In genomic region chr10:21329995-21330627, GRCh38 we compare ENCODE assay signal across 7 cellular contexts.
DNase-seq lines count a peak whose midpoint lies in the region; ATAC-seq and TF ChIP-seq lines count a peak whose summit lies in the region.

No MANE protein-coding gene starts in this region.

- peak overlapping the region; percentile 68 for H3K27ac ChIP-seq in smooth muscle cell (ENCODE audit: low read depth)

- ATAC-seq in GM21381 (IDR thresholded peaks at IDR 0.05; ENCODE audit: unreplicated experiment), result no peak
- ATAC-seq in HG03045 (IDR thresholded peaks at IDR 0.05; ENCODE audit: unreplicated experiment), result no peak

- H2AFZ ChIP-seq in smooth muscle cell (ENCODE audit: low read depth), result no peak overlapping the region

- H3K27me3 Mint-ChIP-seq in HFFc6 (ENCODE audit: insufficient read depth), result peaks cover 6% of the 10 kb centered on the region; the same call in 1 of the 2 replicates

- 60% methylated on average over 4 of the region's 4 CpGs for WGBS in smooth muscle cell (ENCODE audit: low lambda C conversion rate)

- peak overlapping the region; percentile 76 for H3K9ac ChIP-seq in smooth muscle cell (ENCODE audit: low read depth)

- H4K20me1 ChIP-seq in smooth muscle cell (ENCODE audit: low read depth), result no peaks in the 10 kb centered on the region

- no peaks in the 10 kb centered on the region for H3K36me3 Mint-ChIP-seq in HFFc6 (ENCODE audit: low read depth)

- peaks cover 9% of the 10 kb centered on the region for H3K4me1 ChIP-seq in smooth muscle cell (ENCODE audit: low read depth)

- H3K36me3 ChIP-seq in smooth muscle cell (ENCODE audit: low read depth), result no peaks in the 10 kb centered on the region

- peak overlapping the region; percentile 0 for H3K4me2 ChIP-seq in smooth muscle cell

- in situ Hi-C loops in SK-MEL-5 (cut with HindIII; ENCODE audit: low pct_unique_long_range_greater_than_20kb, low sequenced_read_pairs), result no loop called here

- no peaks in the 10 kb centered on the region for H3K79me2 ChIP-seq in smooth muscle cell (ENCODE audit: low read depth)

- H3F3A ChIP-seq in smooth muscle cell (ENCODE audit: low read depth), result peaks cover 4% of the 10 kb centered on the region

- peaks cover 3% of the 10 kb centered on the region; the same call in 1 of the 2 replicates for H3K9me3 Mint-ChIP-seq in HFFc6

- peak overlapping the region; percentile 66 for H3K27ac Mint-ChIP-seq in HFFc6

- H3K4me3 ChIP-seq in foreskin fibroblast (ENCODE audit: low read depth in 1 of 2, low read length in 2 of 2) (no peak overlapping the region), smooth muscle cell (no peak overlapping the region)

- no peak overlapping the region for H3K4me3 Mint-ChIP-seq in HFFc6

- no peaks in the 10 kb centered on the region for H3K9me3 ChIP-seq in smooth muscle cell (replicated peaks; ENCODE audit: low read depth)

- H3K27me3 ChIP-seq in smooth muscle cell (ENCODE audit: low read depth), result no peaks in the 10 kb centered on the region

- peaks cover 31% of the 10 kb centered on the region for H3K4me1 Mint-ChIP-seq in HFFc6 (ENCODE audit: low read depth)

- peak; percentile 91 for DNase-seq in HFFc6
- DNase-seq in SK-MEL-5 (ENCODE audit: low read depth, low spot score), result peak; percentile 16
- peak; percentile 74 to 85 for DNase-seq in foreskin fibroblast
- DNase-seq in smooth muscle cell (lab: John Stamatoyannopoulos, UW; ENCODE audit: unreplicated experiment), result no peak
- no peak for DNase-seq in NCI-H128 (lab: John Stamatoyannopoulos, UW; ENCODE audit: unreplicated experiment)

- TF ChIP-seq CTCF in HFFc6 (IDR thresholded peaks at IDR 0.05) (no peak), foreskin fibroblast (IDR thresholded peaks at IDR 0.05; ENCODE audit: low read depth, low read length) (no peak), smooth muscle cell (IDR thresholded peaks at IDR 0.05; ENCODE audit: borderline replicate concordance, insufficient read depth, poor library complexity, severe bottlenecking) (no peak)

Comparison
In these comparisons a context has a peak if more than half of its experiments do, and no peak if none do; other contexts are left out.
1. DNase-seq: peak in HFFc6 (single experiment), SK-MEL-5 (single experiment) and foreskin fibroblast (2 of 2); none in smooth muscle cell (single experiment) and NCI-H128 (single experiment).